Comparison of ENCODE assay signal across 18 cellular contexts in genomic region chr9:93809204-93809940, GRCh38.
"Had no signal": no experiment of that assay in that cellular context is flagged by ENCODE, and none has a peak within 500 bp of the region (broad histone marks: within the 10 kb centered on the region; RNA-seq: fewer than 3 reads in every experiment).

No MANE protein-coding gene starts in this region.

- H3K36me3 Mint-ChIP-seq: activated naive CD8-positive, alpha-beta T cell treated with anti-CD3 and anti-CD28 coated beads, Interleukin-2, amount 10 ng/mL, durations not matched to agents 7 days and 5 days; brain; stimulated activated effector memory CD8-positive, alpha-beta T cell treated with anti-CD3 and anti-CD28 coated beads, Interleukin-12 subunit alpha, Interleukin-12 subunit beta, amount 100 ng/mL, for 72 hours had no signal

- H3K4me3 ChIP-seq: coronary artery had no signal

- H3K79me2 ChIP-seq: parathyroid adenoma had no signal

- H3K27ac Mint-ChIP-seq: activated naive CD8-positive, alpha-beta T cell treated with anti-CD3 and anti-CD28 coated beads, Interleukin-2, amount 10 ng/mL, durations not matched to agents 7 days and 5 days; brain; stimulated activated effector memory CD8-positive, alpha-beta T cell treated with anti-CD3 and anti-CD28 coated beads, Interleukin-12 subunit alpha, Interleukin-12 subunit beta, amount 100 ng/mL, for 72 hours; WTC11 had no signal

- H3K9ac ChIP-seq: parathyroid adenoma had no signal

- H3K4me1 ChIP-seq: foreskin keratinocyte, parathyroid adenoma had no signal

- ATAC-seq: activated T-cell treated with anti-CD3 and anti-CD28 coated beads, Interleukin-2, amount 50 U/mL, for 4 hours; foreskin keratinocyte; stimulated activated effector memory CD8-positive, alpha-beta T cell treated with anti-CD3 and anti-CD28 coated beads, Interleukin-12 subunit alpha, Interleukin-12 subunit beta, amount 100 ng/mL, for 72 hours had no signal

- H3K27me3 Mint-ChIP-seq: activated naive CD8-positive, alpha-beta T cell treated with anti-CD3 and anti-CD28 coated beads, Interleukin-2, amount 10 ng/mL, durations not matched to agents 7 days and 5 days had no signal

- FAIRE-seq: TTC549, urothelium cell line had no signal

- H3K4me1 Mint-ChIP-seq: activated naive CD8-positive, alpha-beta T cell treated with anti-CD3 and anti-CD28 coated beads, Interleukin-2, amount 10 ng/mL, durations not matched to agents 7 days and 5 days; central memory CD8-positive, alpha-beta T cell; stimulated activated effector memory CD8-positive, alpha-beta T cell treated with anti-CD3 and anti-CD28 coated beads, Interleukin-12 subunit alpha, Interleukin-12 subunit beta, amount 100 ng/mL, for 72 hours had no signal

- H2AFZ ChIP-seq: parathyroid adenoma had no signal

- DNase-seq: activated naive CD4-positive, alpha-beta T cell; activated naive CD8-positive, alpha-beta T cell treated with anti-CD3 and anti-CD28 coated beads, Interleukin-2, amount 10 ng/mL, durations not matched to agents 7 days and 5 days; activated T-cell treated with anti-CD3 and anti-CD28 coated beads, Interleukin-2, amount 50 U/mL, for 4 hours; effector CD4-positive, alpha-beta T cell; foreskin keratinocyte; kidney glomerular epithelial cell; midbrain; stimulated activated CD4-positive, alpha-beta T cell treated with anti-CD3 and anti-CD28 coated beads, Interleukin-12 subunit alpha, Interleukin-12 subunit beta, amount 100 ng/mL, for 4 hours; stimulated activated CD4-positive, alpha-beta T cell treated with anti-CD3 and anti-CD28 coated beads, Interleukin-2, amount 100 ng/mL, for 24 hours; SW 1271 had no signal

- H3K4me3 Mint-ChIP-seq: activated naive CD8-positive, alpha-beta T cell treated with anti-CD3 and anti-CD28 coated beads, Interleukin-2, amount 10 ng/mL, durations not matched to agents 7 days and 5 days; activated T-cell treated with anti-CD3 and anti-CD28 coated beads, Interleukin-2, amount 50 U/mL, for 4 hours; brain; central memory CD8-positive, alpha-beta T cell; stimulated activated effector memory CD8-positive, alpha-beta T cell treated with anti-CD3 and anti-CD28 coated beads, Interleukin-12 subunit alpha, Interleukin-12 subunit beta, amount 100 ng/mL, for 72 hours; WTC11 had no signal

- H3K27ac ChIP-seq: coronary artery, foreskin keratinocyte, parathyroid adenoma had no signal
